29 cellular contexts compared by ENCODE assay signal in the genomic region with DNA sequence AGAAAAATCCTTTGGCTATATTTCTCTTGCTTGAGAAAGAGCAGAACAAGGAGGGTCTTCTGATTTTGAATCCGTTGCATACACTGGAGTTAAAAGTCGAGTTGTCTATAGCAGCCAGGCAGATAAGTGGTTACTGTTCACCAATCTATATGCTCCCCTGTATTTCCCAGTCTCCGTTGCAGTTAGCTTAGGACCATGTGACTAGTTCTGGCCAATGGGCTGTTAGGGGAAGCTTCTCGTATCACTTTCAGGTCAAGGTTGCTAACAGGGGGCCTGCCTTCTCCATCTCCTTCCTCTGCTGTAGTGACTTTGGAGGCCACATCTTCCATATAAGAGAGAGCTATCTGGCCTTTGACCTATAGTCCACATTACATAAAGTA.
DNase-seq lines count a peak whose midpoint lies in the region; ATAC-seq and TF ChIP-seq lines count a peak whose summit lies in the region.
"Had no signal": no experiment of that assay in that cellular context is flagged by ENCODE, and none has a peak within 500 bp of the region (broad histone marks: within the 10 kb centered on the region; RNA-seq: fewer than 3 reads in every experiment).

No MANE protein-coding gene starts in this region.

- TF ChIP-seq EP300 in transverse colon (IDR thresholded peaks at IDR 0.05; ENCODE audit: low read depth), result no peak

- no peaks in the 10 kb centered on the region for H3K36me3 Mint-ChIP-seq in activated CD8-positive, alpha-beta T cell treated with anti-CD3 and anti-CD28 coated beads for 36 hours (ENCODE audit: low read depth)
- no peaks in the 10 kb centered on the region for H3K36me3 Mint-ChIP-seq in activated CD8-positive, alpha-beta T cell treated with anti-CD3 and anti-CD28 coated beads, Interleukin-2, amount 10 ng/mL, durations not matched to agents 7 days and 5 days (ENCODE audit: low read depth)
- H3K36me3 Mint-ChIP-seq in memory B cell, result no peaks in the 10 kb centered on the region
- H3K36me3 Mint-ChIP-seq: stimulated activated memory B cell treated with anti-CD40 and anti-IgM and Interleukin-4, amounts not matched to agents 10 μg/mL and 1 μg/mL and 100 μg/mL, for 72 hours had no signal

- H3K4me1 Mint-ChIP-seq in activated CD8-positive, alpha-beta T cell treated with anti-CD3 and anti-CD28 coated beads for 36 hours (ENCODE audit: low read depth), result no peaks in the 10 kb centered on the region
- H3K4me1 Mint-ChIP-seq in activated CD8-positive, alpha-beta T cell treated with anti-CD3 and anti-CD28 coated beads, Interleukin-2, amount 10 ng/mL, durations not matched to agents 7 days and 5 days (ENCODE audit: low read depth), result no peaks in the 10 kb centered on the region
- no peaks in the 10 kb centered on the region for H3K4me1 Mint-ChIP-seq in memory B cell
- H3K4me1 Mint-ChIP-seq: B cell; stimulated activated memory B cell treated with anti-CD40 and anti-IgM and Interleukin-4, amounts not matched to agents 10 μg/mL and 1 μg/mL and 100 μg/mL, for 72 hours had no signal

- no peaks in the 10 kb centered on the region for H3K36me3 ChIP-seq in body of pancreas (replicated peaks in 1 of 2; ENCODE audit: insufficient read depth in 1 of 2, low read depth in 2 of 2)
- no peaks in the 10 kb centered on the region for H3K36me3 ChIP-seq in transverse colon
- no peaks in the 10 kb centered on the region for H3K36me3 ChIP-seq in brain microvascular endothelial cell (replicated peaks)
- H3K36me3 ChIP-seq: adrenal gland, SJCRH30, spleen, suprapubic skin, vagina had no signal

- POLR2A ChIA-PET in activated CD8-positive, alpha-beta T cell treated with anti-CD3 and anti-CD28 coated beads for 36 hours (lab: Charles Lee), result no interaction called here
- POLR2A ChIA-PET in activated CD8-positive, alpha-beta T cell treated with anti-CD3 and anti-CD28 coated beads, Interleukin-2, amount 10 ng/mL, durations not matched to agents 7 days and 5 days (lab: Charles Lee), result no interaction called here

- H3K27me3 ChIP-seq in body of pancreas (no peaks in the 10 kb centered on the region), transverse colon (no peaks in the 10 kb centered on the region), brain microvascular endothelial cell (replicated peaks) (no peaks in the 10 kb centered on the region)
- H3K27me3 ChIP-seq: adrenal gland, SJCRH30, spleen, suprapubic skin, vagina had no signal

- no peaks in the 10 kb centered on the region for H3K9me3 Mint-ChIP-seq in activated CD8-positive, alpha-beta T cell treated with anti-CD3 and anti-CD28 coated beads for 36 hours
- no peaks in the 10 kb centered on the region for H3K9me3 Mint-ChIP-seq in activated CD8-positive, alpha-beta T cell treated with anti-CD3 and anti-CD28 coated beads, Interleukin-2, amount 10 ng/mL, durations not matched to agents 7 days and 5 days (ENCODE audit: insufficient read depth)
- H3K9me3 Mint-ChIP-seq in memory B cell, result peaks cover 2% of the 10 kb centered on the region

- no peaks in the 10 kb centered on the region for H3K27me3 Mint-ChIP-seq in activated CD8-positive, alpha-beta T cell treated with anti-CD3 and anti-CD28 coated beads for 36 hours
- H3K27me3 Mint-ChIP-seq in activated CD8-positive, alpha-beta T cell treated with anti-CD3 and anti-CD28 coated beads, Interleukin-2, amount 10 ng/mL, durations not matched to agents 7 days and 5 days (ENCODE audit: low read depth), result no peaks in the 10 kb centered on the region
- H3K27me3 Mint-ChIP-seq in memory B cell, result peaks cover 1% of the 10 kb centered on the region
- H3K27me3 Mint-ChIP-seq: stimulated activated memory B cell treated with anti-CD40 and anti-IgM and Interleukin-4, amounts not matched to agents 10 μg/mL and 1 μg/mL and 100 μg/mL, for 72 hours had no signal

- DNase-seq in activated CD8-positive, alpha-beta T cell treated with anti-CD3 and anti-CD28 coated beads for 36 hours, result peak; percentile 4
- no peak for DNase-seq in activated CD8-positive, alpha-beta T cell treated with anti-CD3 and anti-CD28 coated beads, Interleukin-2, amount 10 ng/mL, durations not matched to agents 7 days and 5 days
- DNase-seq in body of pancreas, result peak in 3 of 4 donors; percentile 29 to 39 (median 38)
- DNase-seq in memory B cell (ENCODE audit: low spot score in 2 of 2), result no peak
- no peak for DNase-seq in transverse colon
- no peak for DNase-seq in brain microvascular endothelial cell
- DNase-seq in stimulated activated CD4-positive, alpha-beta T cell treated with anti-CD3 and anti-CD28 coated beads, Interleukin-4, amount 100 ng/mL, for 1 hour, result no peak
- DNase-seq: activated naive CD4-positive, alpha-beta T cell; activated T-cell treated with anti-CD3 and anti-CD28 coated beads, Interleukin-2, amount 50 U/mL, for 48 hours; DMS79 treated with DMSO at 0.1 percent for 48 hours; H9; NCI-H1417; NCI-H2081; occipital lobe; SJCRH30; spleen; stimulated activated CD4-positive, alpha-beta T cell treated with anti-CD3 and anti-CD28 coated beads, Interleukin-2, amount 100 ng/mL, for 48 hours had no signal

- H3K4me3 ChIP-seq in body of pancreas (no peak overlapping the region), transverse colon (peak overlapping the region in 1 of 4 donors; percentile 15), brain microvascular endothelial cell (ENCODE audit: low read depth, low read length) (no peak overlapping the region)
- H3K4me3 ChIP-seq: A549, adrenal gland, coronary artery, GM12878, lung, SJCRH30, spleen, suprapubic skin, vagina had no signal

- H3K4me3 Mint-ChIP-seq in activated CD8-positive, alpha-beta T cell treated with anti-CD3 and anti-CD28 coated beads for 36 hours, result no peak overlapping the region
- H3K4me3 Mint-ChIP-seq in activated CD8-positive, alpha-beta T cell treated with anti-CD3 and anti-CD28 coated beads, Interleukin-2, amount 10 ng/mL, durations not matched to agents 7 days and 5 days, result no peak overlapping the region
- H3K4me3 Mint-ChIP-seq in memory B cell, result no peak overlapping the region
- H3K4me3 Mint-ChIP-seq: B cell; H9; stimulated activated memory B cell treated with anti-CD40 and anti-IgM and Interleukin-4, amounts not matched to agents 10 μg/mL and 1 μg/mL and 100 μg/mL, for 72 hours had no signal

- 22 to 26% methylated on average over 4 of the region's 4 CpGs for WGBS in body of pancreas, 2 donors
- 39 to 60% methylated on average over 1 to 4 of the region's 4 CpGs for WGBS in transverse colon (ENCODE audit: low coverage in 1 of 2), 2 donors

- in situ Hi-C loops in transverse colon (cut with MboI; ENCODE audit: low pct_ligation_motif_present in 1 of 4, low pct_unique_long_range_greater_than_20kb in 1 of 4, low sequenced_read_pairs in 3 of 4), result loop anchor here in 3 of 4 donors (25.0 kb wide), 2 partner anchors 297 to 397 kb away; a partner anchor contains a TSS
- in situ Hi-C loops in brain microvascular endothelial cell (cut with HindIII; ENCODE audit: low pct_ligation_motif_present, low sequenced_read_pairs), result loop anchor here (25.0 kb wide), 1 partner anchor 547 kb away; no protein-coding TSS in a partner anchor

- intact Hi-C loops in activated CD8-positive, alpha-beta T cell treated with anti-CD3 and anti-CD28 coated beads for 36 hours (cut with micrococcal nuclease), result no loop called here
- intact Hi-C loops in body of pancreas (cut with DNase I) (no loop called here), transverse colon (cut with DNase I; ENCODE audit: low total_unique reads) (no loop called here)

- H3K4me1 ChIP-seq in body of pancreas (peaks cover 21% of the 10 kb centered on the region), transverse colon (peaks cover 0 to 20% (median 7%) of the 10 kb centered on the region in 4 donors)
- H3K4me1 ChIP-seq: A549, SJCRH30, vagina had no signal

- TF ChIP-seq POLR2A in body of pancreas (IDR thresholded peaks at IDR 0.05) (no peak), transverse colon (IDR thresholded peaks at IDR 0.05) (no peak)

- H3K27ac ChIP-seq in body of pancreas (peak overlapping the region; percentile 19 to 85 (median 58)), transverse colon (peak overlapping the region; percentile 50 to 76 (median 65)), brain microvascular endothelial cell (no peak overlapping the region)
- H3K27ac ChIP-seq: A549, adrenal gland, coronary artery, HL-60, SJCRH30, suprapubic skin, vagina had no signal

- no peak for ATAC-seq in activated CD8-positive, alpha-beta T cell treated with anti-CD3 and anti-CD28 coated beads for 36 hours
- ATAC-seq in activated CD8-positive, alpha-beta T cell treated with anti-CD3 and anti-CD28 coated beads, Interleukin-2, amount 10 ng/mL, durations not matched to agents 7 days and 5 days, result no peak
- ATAC-seq in body of pancreas, result peak; percentile 65
- ATAC-seq in memory B cell (ENCODE audit: low read depth), result no peak
- ATAC-seq in HG03108 (IDR thresholded peaks at IDR 0.05; ENCODE audit: unreplicated experiment), result no peak
- ATAC-seq: A549; activated CD4-positive, CD25-positive, alpha-beta regulatory T cell treated with anti-CD3 and anti-CD28 coated beads, Interleukin-2, amount 50 U/mL, for 24 hours; GM12878; stimulated activated memory B cell treated with anti-CD40 and anti-IgM and Interleukin-4, amounts not matched to agents 10 μg/mL and 1 μg/mL and 100 μg/mL, for 72 hours had no signal

- CTCF ChIA-PET in activated CD8-positive, alpha-beta T cell treated with anti-CD3 and anti-CD28 coated beads for 36 hours (lab: Charles Lee), result interaction anchor here (1.2 to 2.1 kb wide), 2 partner anchors 9 to 12 kb away, joined by 3 to 10 read pairs; no protein-coding TSS in a partner anchor
- CTCF ChIA-PET in activated CD8-positive, alpha-beta T cell treated with anti-CD3 and anti-CD28 coated beads, Interleukin-2, amount 10 ng/mL, durations not matched to agents 7 days and 5 days (lab: Charles Lee), result interaction anchor here (2.5 kb wide), 1 partner anchor 12 kb away, joined by 10 read pairs; no protein-coding TSS in a partner anchor

- no peak for TF ChIP-seq CTCF in activated CD8-positive, alpha-beta T cell treated with anti-CD3 and anti-CD28 coated beads for 36 hours (IDR thresholded peaks at IDR 0.05)
- TF ChIP-seq CTCF in body of pancreas (IDR thresholded peaks at IDR 0.05) (no peak), transverse colon (IDR thresholded peaks at IDR 0.05) (no peak), brain microvascular endothelial cell (IDR thresholded peaks at IDR 0.05; ENCODE audit: low read depth, low read length, missing control alignments) (no peak)

- no peak overlapping the region for H3K27ac Mint-ChIP-seq in activated CD8-positive, alpha-beta T cell treated with anti-CD3 and anti-CD28 coated beads for 36 hours
- no peak overlapping the region for H3K27ac Mint-ChIP-seq in activated CD8-positive, alpha-beta T cell treated with anti-CD3 and anti-CD28 coated beads, Interleukin-2, amount 10 ng/mL, durations not matched to agents 7 days and 5 days
- H3K27ac Mint-ChIP-seq in memory B cell, result peak overlapping the region; percentile 31
- H3K27ac Mint-ChIP-seq: B cell; H9; stimulated activated memory B cell treated with anti-CD40 and anti-IgM and Interleukin-4, amounts not matched to agents 10 μg/mL and 1 μg/mL and 100 μg/mL, for 72 hours had no signal

- H3K9me3 ChIP-seq in body of pancreas (no peaks in the 10 kb centered on the region), transverse colon (no peaks in the 10 kb centered on the region)
- H3K9me3 ChIP-seq: A549, adrenal gland, SJCRH30, spleen, suprapubic skin, vagina had no signal

Comparison
In these comparisons a context has a peak if more than half of its experiments do, and no peak if none do; other contexts are left out.
1. DNase-seq: peak in activated CD8-positive, alpha-beta T cell treated with anti-CD3 and anti-CD28 coated beads for 36 hours (single experiment) and body of pancreas (3 of 4); none in activated CD8-positive, alpha-beta T cell treated with anti-CD3 and anti-CD28 coated beads, Interleukin-2, amount 10 ng/mL, durations not matched to agents 7 days and 5 days (single experiment), memory B cell (0 of 2), transverse colon (single experiment), brain microvascular endothelial cell (single experiment) and stimulated activated CD4-positive, alpha-beta T cell treated with anti-CD3 and anti-CD28 coated beads, Interleukin-4, amount 100 ng/mL, for 1 hour (single experiment).